ENCODE assay signal across 17 cellular contexts in genomic region chr3:19471147-19471546, GRCh38.
DNase-seq lines count a peak whose midpoint lies in the region; ATAC-seq and TF ChIP-seq lines count a peak whose summit lies in the region.
"Had no signal": no experiment of that assay in that cellular context is flagged by ENCODE, and none has a peak within 500 bp of the region (broad histone marks: within the 10 kb centered on the region; RNA-seq: fewer than 3 reads in every experiment).

No MANE protein-coding gene starts in this region.

- H3K27me3 ChIP-seq in H7 (ENCODE audit: control insufficient read depth, insufficient read depth, low read length) (no peaks in the 10 kb centered on the region), endodermal cell (ENCODE audit: control insufficient read depth, insufficient read depth, low read length, poor library complexity, severe bottlenecking) (no peaks in the 10 kb centered on the region), BE2C (no peaks in the 10 kb centered on the region)

- H3K36me3 ChIP-seq in H7 (replicated peaks; ENCODE audit: control insufficient read depth, insufficient read depth, low read length) (no peaks in the 10 kb centered on the region), endodermal cell (ENCODE audit: control insufficient read depth, insufficient read depth, low read length) (peaks cover 56% of the 10 kb centered on the region), BE2C (no peaks in the 10 kb centered on the region)

- H3K27ac ChIP-seq in endodermal cell (ENCODE audit: low read depth, low read length), result no peak overlapping the region

- H3K4me1 Mint-ChIP-seq in endodermal cell (peaks cover 9% of the 10 kb centered on the region), natural killer cell (no peaks in the 10 kb centered on the region)
- H3K4me1 Mint-ChIP-seq in stimulated activated effector memory CD8-positive, alpha-beta T cell treated with anti-CD3 and anti-CD28 coated beads, Interleukin-12 subunit alpha, Interleukin-12 subunit beta, amount 100 ng/mL, for 72 hours, result no peaks in the 10 kb centered on the region
- H3K4me1 Mint-ChIP-seq: CD4-positive, CD25-positive, alpha-beta regulatory T cell; CD8-positive, alpha-beta memory T cell had no signal

- H3K4me3 ChIP-seq in H7 (ENCODE audit: insufficient read depth, low read depth, low read length), result no peak overlapping the region
- H3K4me3 ChIP-seq in endodermal cell (ENCODE audit: low read length), result no peak overlapping the region
- H3K4me3 ChIP-seq in BE2C (ENCODE audit: low read depth, low read length), result no peak overlapping the region

- H3K36me3 Mint-ChIP-seq in endodermal cell (ENCODE audit: low read depth) (peaks cover 34% of the 10 kb centered on the region), natural killer cell (no peaks in the 10 kb centered on the region)
- H3K36me3 Mint-ChIP-seq in stimulated activated effector memory CD8-positive, alpha-beta T cell treated with anti-CD3 and anti-CD28 coated beads, Interleukin-12 subunit alpha, Interleukin-12 subunit beta, amount 100 ng/mL, for 72 hours, result no peaks in the 10 kb centered on the region
- H3K36me3 Mint-ChIP-seq: CD4-positive, CD25-positive, alpha-beta regulatory T cell; CD8-positive, alpha-beta memory T cell had no signal

- TF ChIP-seq CTCF in endodermal cell (conservative IDR thresholded peaks at IDR 0.05) (peak; percentile 34), natural killer cell (IDR thresholded peaks at IDR 0.05) (no peak), BE2C (IDR thresholded peaks at IDR 0.05; ENCODE audit: low read depth, low read length) (no peak)

- H3K9me3 Mint-ChIP-seq in endodermal cell (peaks cover 4% of the 10 kb centered on the region), natural killer cell (peaks cover 0 to 2% of the 10 kb centered on the region in 2 donors)
- H3K9me3 Mint-ChIP-seq in stimulated activated effector memory CD8-positive, alpha-beta T cell treated with anti-CD3 and anti-CD28 coated beads, Interleukin-12 subunit alpha, Interleukin-12 subunit beta, amount 100 ng/mL, for 72 hours, result peaks cover 5% of the 10 kb centered on the region

- H3K27ac Mint-ChIP-seq in endodermal cell (no peak overlapping the region), natural killer cell (no peak overlapping the region)
- no peak overlapping the region for H3K27ac Mint-ChIP-seq in stimulated activated effector memory CD8-positive, alpha-beta T cell treated with anti-CD3 and anti-CD28 coated beads, Interleukin-12 subunit alpha, Interleukin-12 subunit beta, amount 100 ng/mL, for 72 hours
- H3K27ac Mint-ChIP-seq: B cell; CD4-positive, CD25-positive, alpha-beta regulatory T cell; CD8-positive, alpha-beta memory T cell had no signal

- H3K9me3 ChIP-seq in endodermal cell (ENCODE audit: control insufficient read depth, low read length) (peaks cover 16% of the 10 kb centered on the region), BE2C (no peaks in the 10 kb centered on the region)

- no peak overlapping the region for H3K4me3 Mint-ChIP-seq in endodermal cell
- H3K4me3 Mint-ChIP-seq in natural killer cell, result no peak overlapping the region
- H3K4me3 Mint-ChIP-seq in stimulated activated effector memory CD8-positive, alpha-beta T cell treated with anti-CD3 and anti-CD28 coated beads, Interleukin-12 subunit alpha, Interleukin-12 subunit beta, amount 100 ng/mL, for 72 hours, result no peak overlapping the region
- H3K4me3 Mint-ChIP-seq: B cell; CD4-positive, CD25-positive, alpha-beta regulatory T cell; CD8-positive, alpha-beta memory T cell had no signal

- H3K4me1 ChIP-seq in endodermal cell (ENCODE audit: control insufficient read depth, insufficient read depth, low read length) (peaks cover 2% of the 10 kb centered on the region), BE2C (no peaks in the 10 kb centered on the region)

- no peak for ATAC-seq in natural killer cell
- ATAC-seq in stimulated activated effector memory CD8-positive, alpha-beta T cell treated with anti-CD3 and anti-CD28 coated beads, Interleukin-12 subunit alpha, Interleukin-12 subunit beta, amount 100 ng/mL, for 72 hours, result no peak

- 81 to 93% methylated on average over 3 to 4 of the region's 4 CpGs for WGBS in endodermal cell (ENCODE audit: insufficient coverage in 1 of 2, insufficient read length in 1 of 2), 2 experiments

- peak; percentile 2 for DNase-seq in H7
- DNase-seq in NCI-H526 treated with DMSO at 0.1 percent for 48 hours (lab: John Stamatoyannopoulos, UW), result peak; percentile 59
- DNase-seq in endodermal cell, result no peak
- peak; percentile 12 for DNase-seq in iPS-NIHi7 (ENCODE audit: extremely low spot score)
- no peak for DNase-seq in HUDEP-2 (lab: John Stamatoyannopoulos, UW; ENCODE audit: unreplicated experiment in 76 of 76)
- DNase-seq in natural killer cell, result no peak
- DNase-seq in stimulated activated effector memory CD8-positive, alpha-beta T cell treated with anti-CD3 and anti-CD28 coated beads, Interleukin-12 subunit alpha, Interleukin-12 subunit beta, amount 100 ng/mL, for 72 hours (ENCODE audit: low spot score in 2 of 2), result no peak
- DNase-seq in BE2C, result no peak
- DNase-seq: C1 segment of cervical spinal cord; CD4-positive, CD25-positive, alpha-beta regulatory T cell; CD8-positive, alpha-beta memory T cell; COR-L47; DMS153; DMS79; GDM1; KG1 had no signal

- intact Hi-C loops in natural killer cell (cut with micrococcal nuclease), result no loop called here

- H3K9ac ChIP-seq in endodermal cell (ENCODE audit: extremely low read depth, low read length, poor library complexity, severe bottlenecking), result no peak overlapping the region

- H3K27me3 Mint-ChIP-seq in endodermal cell (ENCODE audit: insufficient read depth), result no peaks in the 10 kb centered on the region
- H3K27me3 Mint-ChIP-seq in natural killer cell (ENCODE audit: low read depth in 2 of 2), result no peaks in the 10 kb centered on the region
- H3K27me3 Mint-ChIP-seq: B cell; CD4-positive, CD25-positive, alpha-beta regulatory T cell; CD8-positive, alpha-beta memory T cell had no signal

Comparison
In these comparisons a context has a peak if more than half of its experiments do, and no peak if none do; other contexts are left out.
1. DNase-seq: peak in H7 (single experiment), NCI-H526 treated with DMSO at 0.1 percent for 48 hours (single experiment) and iPS-NIHi7 (single experiment); none in endodermal cell (single experiment), HUDEP-2 (0 of 76), natural killer cell (single experiment), stimulated activated effector memory CD8-positive, alpha-beta T cell treated with anti-CD3 and anti-CD28 coated beads, Interleukin-12 subunit alpha, Interleukin-12 subunit beta, amount 100 ng/mL, for 72 hours (0 of 2) and BE2C (single experiment).